1 cellular context compared by ENCODE assay signal in the genomic region with DNA sequence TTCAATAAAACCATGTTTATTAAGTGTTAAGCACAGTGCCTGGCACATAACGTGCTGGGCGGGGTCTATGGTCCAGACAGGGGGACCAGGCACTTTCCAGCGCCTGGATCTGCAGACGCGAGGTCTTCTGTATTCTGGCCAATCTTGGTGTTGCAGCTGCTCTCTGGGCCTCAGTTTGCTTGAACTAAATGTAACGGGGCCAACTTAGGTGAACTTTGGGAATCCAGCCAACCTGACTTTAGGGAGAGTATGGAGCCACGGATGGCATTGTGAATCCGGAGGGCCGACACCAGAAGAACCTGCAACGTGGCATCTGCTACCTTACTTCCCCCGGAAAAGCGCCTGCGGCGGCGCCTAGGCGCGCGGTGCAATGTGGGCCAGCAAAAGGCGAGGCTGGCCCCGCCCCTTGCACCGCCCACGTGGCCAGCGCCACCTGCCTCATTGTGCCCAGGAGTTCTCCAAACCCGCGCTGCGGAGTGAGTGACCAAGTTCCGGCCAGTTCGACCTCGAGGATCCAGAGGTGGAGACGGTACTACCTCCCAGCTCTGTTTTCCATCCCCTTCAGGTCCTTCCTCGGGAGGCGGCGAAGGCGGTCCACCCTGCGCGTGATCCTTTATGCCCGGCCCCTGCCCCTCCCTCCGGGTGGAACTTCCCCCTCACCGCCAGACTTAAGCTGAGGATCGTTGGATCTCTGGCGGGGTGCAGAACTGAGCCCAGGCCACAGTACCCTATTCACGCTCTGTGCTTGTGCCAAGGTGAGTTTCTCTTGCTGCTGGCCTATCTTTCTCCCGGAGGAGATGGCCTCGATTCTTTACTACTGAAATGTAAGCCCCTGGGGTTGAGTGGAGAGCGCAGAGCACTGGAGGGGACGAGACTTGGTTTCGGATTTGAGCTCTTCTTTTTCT.
TF ChIP-seq lines count a peak whose summit lies in the region.

A gene (plus strand): TSS at position 426 of the 905 bp plus-strand sequence. CDS start 10,969 bp downstream, outside the sequence.

TF ChIP-seq in HepG2, 621 proteins besides CTCF, POLR2A, EP300 and RAD21 (continued from another document and continues in another):
- TF ChIP-seq, protein P1, sequence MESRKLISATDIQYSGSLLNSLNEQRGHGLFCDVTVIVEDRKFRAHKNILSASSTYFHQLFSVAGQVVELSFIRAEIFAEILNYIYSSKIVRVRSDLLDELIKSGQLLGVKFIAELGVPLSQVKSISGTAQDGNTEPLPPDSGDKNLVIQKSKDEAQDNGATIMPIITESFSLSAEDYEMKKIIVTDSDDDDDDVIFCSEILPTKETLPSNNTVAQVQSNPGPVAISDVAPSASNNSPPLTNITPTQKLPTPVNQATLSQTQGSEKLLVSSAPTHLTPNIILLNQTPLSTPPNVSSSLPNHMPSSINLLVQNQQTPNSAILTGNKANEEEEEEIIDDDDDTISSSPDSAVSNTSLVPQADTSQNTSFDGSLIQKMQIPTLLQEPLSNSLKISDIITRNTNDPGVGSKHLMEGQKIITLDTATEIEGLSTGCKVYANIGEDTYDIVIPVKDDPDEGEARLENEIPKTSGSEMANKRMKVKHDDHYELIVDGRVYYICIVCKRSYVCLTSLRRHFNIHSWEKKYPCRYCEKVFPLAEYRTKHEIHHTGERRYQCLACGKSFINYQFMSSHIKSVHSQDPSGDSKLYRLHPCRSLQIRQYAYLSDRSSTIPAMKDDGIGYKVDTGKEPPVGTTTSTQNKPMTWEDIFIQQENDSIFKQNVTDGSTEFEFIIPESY (CRISPR knock-in tag; IDR thresholded peaks at IDR 0.05) = peak; percentile 6; the same call in 1 of the 2 replicates
- TF ChIP-seq, protein P2, sequence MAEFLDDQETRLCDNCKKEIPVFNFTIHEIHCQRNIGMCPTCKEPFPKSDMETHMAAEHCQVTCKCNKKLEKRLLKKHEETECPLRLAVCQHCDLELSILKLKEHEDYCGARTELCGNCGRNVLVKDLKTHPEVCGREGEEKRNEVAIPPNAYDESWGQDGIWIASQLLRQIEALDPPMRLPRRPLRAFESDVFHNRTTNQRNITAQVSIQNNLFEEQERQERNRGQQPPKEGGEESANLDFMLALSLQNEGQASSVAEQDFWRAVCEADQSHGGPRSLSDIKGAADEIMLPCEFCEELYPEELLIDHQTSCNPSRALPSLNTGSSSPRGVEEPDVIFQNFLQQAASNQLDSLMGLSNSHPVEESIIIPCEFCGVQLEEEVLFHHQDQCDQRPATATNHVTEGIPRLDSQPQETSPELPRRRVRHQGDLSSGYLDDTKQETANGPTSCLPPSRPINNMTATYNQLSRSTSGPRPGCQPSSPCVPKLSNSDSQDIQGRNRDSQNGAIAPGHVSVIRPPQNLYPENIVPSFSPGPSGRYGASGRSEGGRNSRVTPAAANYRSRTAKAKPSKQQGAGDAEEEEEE (CRISPR knock-in tag; IDR thresholded peaks at IDR 0.05; ENCODE audit: borderline replicate concordance) = no peak
- TF ChIP-seq PRMT3 (CRISPR knock-in tag; IDR thresholded peaks at IDR 0.05; ENCODE audit: borderline replicate concordance, low read depth) (no peak), CEBPB (IDR thresholded peaks at IDR 0.05; ENCODE audit: borderline replicate concordance, low read depth, low read length) (no peak), ZFYVE20 (CRISPR knock-in tag; IDR thresholded peaks at IDR 0.05; ENCODE audit: borderline replicate concordance, low read depth) (no peak; the same call in 1 of the 2 replicates), PRPF4 (IDR thresholded peaks at IDR 0.05; ENCODE audit: low read depth, low read length, poor library complexity, severe bottlenecking) (no peak), ZNF766 (CRISPR knock-in tag; IDR thresholded peaks at IDR 0.05; ENCODE audit: borderline replicate concordance) (peak; percentile 82; the same call in 1 of the 2 replicates), ADNP (CRISPR knock-in tag; IDR thresholded peaks at IDR 0.05) (no peak), GLI4 (CRISPR knock-in tag; IDR thresholded peaks at IDR 0.05; ENCODE audit: borderline replicate concordance) (no peak; the same call in 1 of the 2 replicates), THAP11 (CRISPR knock-in tag; IDR thresholded peaks at IDR 0.05) (peak; percentile 87), NFE2L2 (IDR thresholded peaks at IDR 0.05; ENCODE audit: low read length) (no peak), NFKBIZ (CRISPR knock-in tag; IDR thresholded peaks at IDR 0.05) (0 out of 2 replicates have a peak, but pooled peaks have one; percentile 56), ZNF12 (CRISPR knock-in tag; IDR thresholded peaks at IDR 0.05) (no peak), ZNF33A (CRISPR knock-in tag; IDR thresholded peaks at IDR 0.05; ENCODE audit: borderline replicate concordance) (no peak), ZNF780A (CRISPR knock-in tag; IDR thresholded peaks at IDR 0.05) (no peak; the same call in 1 of the 2 replicates), SRSF9 (IDR thresholded peaks at IDR 0.05; ENCODE audit: borderline replicate concordance, insufficient read depth, low read depth, low read length, poor library complexity, severe bottlenecking) (no peak), WIZ (CRISPR knock-in tag; IDR thresholded peaks at IDR 0.05) (no peak), HMG20B (CRISPR knock-in tag; conservative IDR thresholded peaks at IDR 0.05) (no peak), ZNF546 (CRISPR knock-in tag; conservative IDR thresholded peaks at IDR 0.05) (0 out of 2 replicates have a peak, but pooled peaks have one; percentile 40), RBM22 (optimal IDR thresholded peaks at IDR 0.05; ENCODE audit: low read length) (no peak), TARDBP (CRISPR knock-in tag; IDR thresholded peaks at IDR 0.05) (peak; percentile 90), EED (CRISPR knock-in tag; IDR thresholded peaks at IDR 0.05) (peak; percentile 38; the same call in 1 of the 2 replicates), ZNF816 (CRISPR knock-in tag; IDR thresholded peaks at IDR 0.05; ENCODE audit: borderline replicate concordance) (no peak), ZNF724P (CRISPR knock-in tag; IDR thresholded peaks at IDR 0.05; ENCODE audit: borderline replicate concordance) (peak; percentile 94; the same call in 1 of the 2 replicates), NFE2 (CRISPR knock-in tag; IDR thresholded peaks at IDR 0.05) (no peak), ELF3 (CRISPR knock-in tag; IDR thresholded peaks at IDR 0.05) (no peak; the same call in 1 of the 2 replicates), ZNF891 (CRISPR knock-in tag; IDR thresholded peaks at IDR 0.05) (peak; percentile 96), ZNF501 (CRISPR knock-in tag; IDR thresholded peaks at IDR 0.05) (peak; percentile 93), ZNF746 (CRISPR knock-in tag; IDR thresholded peaks at IDR 0.05) (0 out of 2 replicates have a peak, but pooled peaks have one; percentile 39), ZNF629 (CRISPR knock-in tag; conservative IDR thresholded peaks at IDR 0.05) (peak; percentile 19; the same call in 1 of the 2 replicates)
- TF ChIP-seq, protein P3, sequence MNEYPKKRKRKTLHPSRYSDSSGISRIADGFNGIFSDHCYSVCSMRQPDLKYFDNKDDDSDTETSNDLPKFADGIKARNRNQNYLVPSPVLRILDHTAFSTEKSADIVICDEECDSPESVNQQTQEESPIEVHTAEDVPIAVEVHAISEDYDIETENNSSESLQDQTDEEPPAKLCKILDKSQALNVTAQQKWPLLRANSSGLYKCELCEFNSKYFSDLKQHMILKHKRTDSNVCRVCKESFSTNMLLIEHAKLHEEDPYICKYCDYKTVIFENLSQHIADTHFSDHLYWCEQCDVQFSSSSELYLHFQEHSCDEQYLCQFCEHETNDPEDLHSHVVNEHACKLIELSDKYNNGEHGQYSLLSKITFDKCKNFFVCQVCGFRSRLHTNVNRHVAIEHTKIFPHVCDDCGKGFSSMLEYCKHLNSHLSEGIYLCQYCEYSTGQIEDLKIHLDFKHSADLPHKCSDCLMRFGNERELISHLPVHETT (CRISPR knock-in tag; conservative IDR thresholded peaks at IDR 0.05) = 0 out of 2 replicates have a peak, but pooled peaks have one; percentile 28
- TF ChIP-seq, protein P4, sequence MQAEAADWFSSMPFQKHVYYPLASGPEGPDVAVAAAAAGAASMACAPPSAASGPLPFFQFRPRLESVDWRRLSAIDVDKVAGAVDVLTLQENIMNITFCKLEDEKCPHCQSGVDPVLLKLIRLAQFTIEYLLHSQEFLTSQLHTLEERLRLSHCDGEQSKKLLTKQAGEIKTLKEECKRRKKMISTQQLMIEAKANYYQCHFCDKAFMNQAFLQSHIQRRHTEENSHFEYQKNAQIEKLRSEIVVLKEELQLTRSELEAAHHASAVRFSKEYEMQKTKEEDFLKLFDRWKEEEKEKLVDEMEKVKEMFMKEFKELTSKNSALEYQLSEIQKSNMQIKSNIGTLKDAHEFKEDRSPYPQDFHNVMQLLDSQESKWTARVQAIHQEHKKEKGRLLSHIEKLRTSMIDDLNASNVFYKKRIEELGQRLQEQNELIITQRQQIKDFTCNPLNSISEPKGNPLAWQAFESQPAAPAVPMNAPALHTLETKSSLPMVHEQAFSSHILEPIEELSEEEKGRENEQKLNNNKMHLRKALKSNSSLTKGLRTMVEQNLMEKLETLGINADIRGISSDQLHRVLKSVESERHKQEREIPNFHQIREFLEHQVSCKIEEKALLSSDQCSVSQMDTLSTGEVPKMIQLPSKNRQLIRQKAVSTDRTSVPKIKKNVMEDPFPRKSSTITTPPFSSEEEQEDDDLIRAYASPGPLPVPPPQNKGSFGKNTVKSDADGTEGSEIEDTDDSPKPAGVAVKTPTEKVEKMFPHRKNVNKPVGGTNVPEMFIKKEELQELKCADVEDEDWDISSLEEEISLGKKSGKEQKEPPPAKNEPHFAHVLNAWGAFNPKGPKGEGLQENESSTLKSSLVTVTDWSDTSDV (CRISPR knock-in tag; IDR thresholded peaks at IDR 0.05) = peak; percentile 89; the same call in 1 of the 2 replicates
- TF ChIP-seq, protein P5, sequence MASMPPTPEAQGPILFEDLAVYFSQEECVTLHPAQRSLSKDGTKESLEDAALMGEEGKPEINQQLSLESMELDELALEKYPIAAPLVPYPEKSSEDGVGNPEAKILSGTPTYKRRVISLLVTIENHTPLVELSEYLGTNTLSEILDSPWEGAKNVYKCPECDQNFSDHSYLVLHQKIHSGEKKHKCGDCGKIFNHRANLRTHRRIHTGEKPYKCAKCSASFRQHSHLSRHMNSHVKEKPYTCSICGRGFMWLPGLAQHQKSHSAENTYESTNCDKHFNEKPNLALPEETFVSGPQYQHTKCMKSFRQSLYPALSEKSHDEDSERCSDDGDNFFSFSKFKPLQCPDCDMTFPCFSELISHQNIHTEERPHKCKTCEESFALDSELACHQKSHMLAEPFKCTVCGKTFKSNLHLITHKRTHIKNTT (CRISPR knock-in tag; IDR thresholded peaks at IDR 0.05) = no peak
- TF ChIP-seq, protein P6, sequence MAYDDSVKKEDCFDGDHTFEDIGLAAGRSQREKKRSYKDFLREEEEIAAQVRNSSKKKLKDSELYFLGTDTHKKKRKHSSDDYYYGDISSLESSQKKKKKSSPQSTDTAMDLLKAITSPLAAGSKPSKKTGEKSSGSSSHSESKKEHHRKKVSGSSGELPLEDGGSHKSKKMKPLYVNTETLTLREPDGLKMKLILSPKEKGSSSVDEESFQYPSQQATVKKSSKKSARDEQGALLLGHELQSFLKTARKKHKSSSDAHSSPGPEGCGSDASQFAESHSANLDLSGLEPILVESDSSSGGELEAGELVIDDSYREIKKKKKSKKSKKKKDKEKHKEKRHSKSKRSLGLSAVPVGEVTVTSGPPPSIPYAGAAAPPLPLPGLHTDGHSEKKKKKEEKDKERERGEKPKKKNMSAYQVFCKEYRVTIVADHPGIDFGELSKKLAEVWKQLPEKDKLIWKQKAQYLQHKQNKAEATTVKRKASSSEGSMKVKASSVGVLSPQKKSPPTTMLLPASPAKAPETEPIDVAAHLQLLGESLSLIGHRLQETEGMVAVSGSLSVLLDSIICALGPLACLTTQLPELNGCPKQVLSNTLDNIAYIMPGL (CRISPR knock-in tag; IDR thresholded peaks at IDR 0.05; ENCODE audit: borderline replicate concordance in 1 of 2, low read depth in 1 of 2) = peak; percentile 83 to 86; a peak in 3 of 4 replicates
- TF ChIP-seq, protein P7, sequence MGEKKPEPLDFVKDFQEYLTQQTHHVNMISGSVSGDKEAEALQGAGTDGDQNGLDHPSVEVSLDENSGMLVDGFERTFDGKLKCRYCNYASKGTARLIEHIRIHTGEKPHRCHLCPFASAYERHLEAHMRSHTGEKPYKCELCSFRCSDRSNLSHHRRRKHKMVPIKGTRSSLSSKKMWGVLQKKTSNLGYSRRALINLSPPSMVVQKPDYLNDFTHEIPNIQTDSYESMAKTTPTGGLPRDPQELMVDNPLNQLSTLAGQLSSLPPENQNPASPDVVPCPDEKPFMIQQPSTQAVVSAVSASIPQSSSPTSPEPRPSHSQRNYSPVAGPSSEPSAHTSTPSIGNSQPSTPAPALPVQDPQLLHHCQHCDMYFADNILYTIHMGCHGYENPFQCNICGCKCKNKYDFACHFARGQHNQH (CRISPR knock-in tag; IDR thresholded peaks at IDR 0.05) = peak; percentile 94
- TF ChIP-seq, protein P8, sequence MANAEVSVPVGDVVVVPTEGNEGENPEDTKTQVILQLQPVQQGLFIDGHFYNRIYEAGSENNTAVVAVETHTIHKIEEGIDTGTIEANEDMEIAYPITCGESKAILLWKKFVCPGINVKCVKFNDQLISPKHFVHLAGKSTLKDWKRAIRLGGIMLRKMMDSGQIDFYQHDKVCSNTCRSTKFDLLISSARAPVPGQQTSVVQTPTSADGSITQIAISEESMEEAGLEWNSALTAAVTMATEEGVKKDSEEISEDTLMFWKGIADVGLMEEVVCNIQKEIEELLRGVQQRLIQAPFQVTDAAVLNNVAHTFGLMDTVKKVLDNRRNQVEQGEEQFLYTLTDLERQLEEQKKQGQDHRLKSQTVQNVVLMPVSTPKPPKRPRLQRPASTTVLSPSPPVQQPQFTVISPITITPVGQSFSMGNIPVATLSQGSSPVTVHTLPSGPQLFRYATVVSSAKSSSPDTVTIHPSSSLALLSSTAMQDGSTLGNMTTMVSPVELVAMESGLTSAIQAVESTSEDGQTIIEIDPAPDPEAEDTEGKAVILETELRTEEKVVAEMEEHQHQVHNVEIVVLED (CRISPR knock-in tag; IDR thresholded peaks at IDR 0.05; ENCODE audit: borderline replicate concordance) = peak; percentile 81
- TF ChIP-seq, protein P9, sequence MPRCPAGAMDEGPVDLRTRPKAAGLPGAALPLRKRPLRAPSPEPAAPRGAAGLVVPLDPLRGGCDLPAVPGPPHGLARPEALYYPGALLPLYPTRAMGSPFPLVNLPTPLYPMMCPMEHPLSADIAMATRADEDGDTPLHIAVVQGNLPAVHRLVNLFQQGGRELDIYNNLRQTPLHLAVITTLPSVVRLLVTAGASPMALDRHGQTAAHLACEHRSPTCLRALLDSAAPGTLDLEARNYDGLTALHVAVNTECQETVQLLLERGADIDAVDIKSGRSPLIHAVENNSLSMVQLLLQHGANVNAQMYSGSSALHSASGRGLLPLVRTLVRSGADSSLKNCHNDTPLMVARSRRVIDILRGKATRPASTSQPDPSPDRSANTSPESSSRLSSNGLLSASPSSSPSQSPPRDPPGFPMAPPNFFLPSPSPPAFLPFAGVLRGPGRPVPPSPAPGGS (CRISPR knock-in tag; IDR thresholded peaks at IDR 0.05) = peak; percentile 79
- TF ChIP-seq, protein P10, sequence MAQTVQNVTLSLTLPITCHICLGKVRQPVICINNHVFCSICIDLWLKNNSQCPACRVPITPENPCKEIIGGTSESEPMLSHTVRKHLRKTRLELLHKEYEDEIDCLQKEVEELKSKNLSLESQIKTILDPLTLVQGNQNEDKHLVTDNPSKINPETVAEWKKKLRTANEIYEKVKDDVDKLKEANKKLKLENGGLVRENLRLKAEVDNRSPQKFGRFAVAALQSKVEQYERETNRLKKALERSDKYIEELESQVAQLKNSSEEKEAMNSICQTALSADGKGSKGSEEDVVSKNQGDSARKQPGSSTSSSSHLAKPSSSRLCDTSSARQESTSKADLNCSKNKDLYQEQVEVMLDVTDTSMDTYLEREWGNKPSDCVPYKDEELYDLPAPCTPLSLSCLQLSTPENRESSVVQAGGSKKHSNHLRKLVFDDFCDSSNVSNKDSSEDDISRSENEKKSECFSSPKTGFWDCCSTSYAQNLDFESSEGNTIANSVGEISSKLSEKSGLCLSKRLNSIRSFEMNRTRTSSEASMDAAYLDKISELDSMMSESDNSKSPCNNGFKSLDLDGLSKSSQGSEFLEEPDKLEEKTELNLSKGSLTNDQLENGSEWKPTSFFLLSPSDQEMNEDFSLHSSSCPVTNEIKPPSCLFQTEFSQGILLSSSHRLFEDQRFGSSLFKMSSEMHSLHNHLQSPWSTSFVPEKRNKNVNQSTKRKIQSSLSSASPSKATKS (CRISPR knock-in tag; IDR thresholded peaks at IDR 0.05) = no peak
